29 cellular contexts compared by ENCODE assay signal in the genomic region with DNA sequence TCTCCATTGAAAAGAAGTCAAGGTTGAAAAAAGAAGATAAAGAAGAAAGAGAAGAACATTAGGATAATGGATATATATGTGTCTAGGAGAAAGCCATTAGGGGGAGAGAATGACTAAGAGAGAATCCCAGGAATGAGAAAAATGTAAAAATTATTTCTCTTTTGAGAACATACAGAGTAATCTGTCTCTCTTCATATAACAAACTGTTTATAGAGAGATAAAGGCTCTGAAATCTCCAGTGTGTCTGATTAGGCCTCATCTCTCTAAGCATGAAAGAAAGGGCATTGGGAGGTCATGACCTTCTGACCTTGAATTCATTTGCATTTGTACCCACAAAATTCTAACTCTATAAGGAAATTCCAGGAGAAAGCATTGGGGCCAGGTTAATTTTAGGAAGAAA. TPM values are rescaled to one million over a fixed set of nuclear protein-coding genes. Genes with fewer than 3 reads are reported as not detected.
DNase-seq lines count a peak whose midpoint lies in the region; TF ChIP-seq lines count a peak whose summit lies in the region.
"Had no signal": no experiment of that assay in that cellular context is flagged by ENCODE, and none has a peak within 500 bp of the region (broad histone marks: within the 10 kb centered on the region; RNA-seq: fewer than 3 reads in every experiment).

No MANE protein-coding gene starts in this region.

- H3K27ac Mint-ChIP-seq in mesothelial cell of epicardium (peak overlapping the region; percentile 93), CD14-positive monocyte (no peak overlapping the region)
- H3K27ac Mint-ChIP-seq: activated naive CD4-positive, alpha-beta T cell treated with anti-CD3 and anti-CD28 coated beads, Interleukin-2, amount 50 U/mL, for 72 hours; activated T-helper 2 cell treated with anti-CD3 and anti-CD28 coated beads, Interferon-gamma antibody, Interleukin-2, Interleukin-4, amounts not matched to agents 10 μg/mL and 5 μg/mL and 100 μg/mL, durations not matched to agents 14 hours and 24 hours and 36 hours; CD8-positive, alpha-beta memory T cell; IgD-negative memory B cell; natural killer cell; T-cell had no signal

- H3K4me3 Mint-ChIP-seq in mesothelial cell of epicardium (no peak overlapping the region), CD14-positive monocyte (no peak overlapping the region)
- H3K4me3 Mint-ChIP-seq: CD8-positive, alpha-beta memory T cell; IgD-negative memory B cell; natural killer cell; T-cell had no signal

- no peak overlapping the region for H3K4me3 ChIP-seq in ACC112 (ENCODE audit: low read depth, low read length)
- no peak overlapping the region for H3K4me3 ChIP-seq in brain microvascular endothelial cell (ENCODE audit: low read depth, low read length)
- H3K4me3 ChIP-seq: colonic mucosa, lung, mucosa of descending colon, ovary, SJCRH30 had no signal

- H3K36me3 Mint-ChIP-seq in mesothelial cell of epicardium: peaks cover 7% of the 10 kb centered on the region
- H3K36me3 Mint-ChIP-seq in CD14-positive monocyte: no peaks in the 10 kb centered on the region
- H3K36me3 Mint-ChIP-seq: CD8-positive, alpha-beta memory T cell; IgD-negative memory B cell; natural killer cell; T-cell had no signal

- intact Hi-C loops in CD14-positive monocyte (cut with micrococcal nuclease): no loop called here

- H2AFZ ChIP-seq in ACC112 (ENCODE audit: low read length, unreplicated experiment): no peak overlapping the region

- H3K36me3 ChIP-seq in ACC112 (ENCODE audit: insufficient read depth, low read length) (no peaks in the 10 kb centered on the region), brain microvascular endothelial cell (replicated peaks) (no peaks in the 10 kb centered on the region)
- H3K36me3 ChIP-seq: BE2C, colonic mucosa, ovary, SJCRH30 had no signal

- in situ Hi-C loops in brain microvascular endothelial cell (cut with HindIII; ENCODE audit: low pct_ligation_motif_present, low sequenced_read_pairs): no loop called here

- TF ChIP-seq CTCF in brain microvascular endothelial cell (IDR thresholded peaks at IDR 0.05; ENCODE audit: low read depth, low read length, missing control alignments) (no peak), mesothelial cell of epicardium (IDR thresholded peaks at IDR 0.05; ENCODE audit: unreplicated experiment) (no peak), CD14-positive monocyte (IDR thresholded peaks at IDR 0.05) (no peak)

- H3K9me3 Mint-ChIP-seq in mesothelial cell of epicardium (peaks cover 5% of the 10 kb centered on the region), CD14-positive monocyte (peaks cover 0 to 5% (median 2%) of the 10 kb centered on the region in 7 donors)

- H3K4me1 Mint-ChIP-seq in mesothelial cell of epicardium: peaks cover 62% of the 10 kb centered on the region
- H3K4me1 Mint-ChIP-seq in CD14-positive monocyte: peaks cover 2% of the 10 kb centered on the region
- H3K4me1 Mint-ChIP-seq: CD8-positive, alpha-beta memory T cell; IgD-negative memory B cell; natural killer cell; T-cell had no signal

- H3K27ac ChIP-seq in ACC112 (ENCODE audit: low read depth, low read length): peak overlapping the region; percentile 20; the same call in 1 of the 2 replicates
- H3K27ac ChIP-seq in brain microvascular endothelial cell: peak overlapping the region; percentile 66
- H3K27ac ChIP-seq: colonic mucosa, ovary, SJCRH30 had no signal

- H3K4me1 ChIP-seq in ACC112 (ENCODE audit: control insufficient read depth, insufficient read depth, low read length, unreplicated experiment): peaks cover 18% of the 10 kb centered on the region
- H3K4me1 ChIP-seq: BE2C, colonic mucosa had no signal

- H3K27me3 Mint-ChIP-seq in mesothelial cell of epicardium (ENCODE audit: low read depth): no peaks in the 10 kb centered on the region
- peaks cover 16 to 31% (median 22%) of the 10 kb centered on the region in 3 donors for H3K27me3 Mint-ChIP-seq in CD14-positive monocyte (ENCODE audit: low read depth in 3 of 3)

- DNase-seq in HCEC 1CT: peak; percentile 24
- peak; percentile 41 for DNase-seq in brain microvascular endothelial cell
- no peak for DNase-seq in mesothelial cell of epicardium (ENCODE audit: low spot score in 2 of 2, unreplicated experiment in 2 of 2)
- no peak for DNase-seq in CD14-positive monocyte (ENCODE audit: low spot score)
- DNase-seq in iPS-NIHi11 (ENCODE audit: low spot score): no peak
- DNase-seq in COLO668 (lab: John Stamatoyannopoulos, UW; ENCODE audit: unreplicated experiment): no peak
- no peak for DNase-seq in NCI-H2081 (lab: John Stamatoyannopoulos, UW)
- DNase-seq: activated CD4-positive, alpha-beta T cell treated with anti-CD3 and anti-CD28 coated beads for 48 hours; activated T-cell treated with anti-CD3 and anti-CD28 coated beads for 4 hours; anterior cingulate cortex; BE2C; CD8-positive, alpha-beta memory T cell; colonic mucosa; effector CD4-positive, alpha-beta T cell; head of caudate nucleus; mucosa of descending colon; natural killer cell; NCI-H1694 treated with DMSO at 0.1 percent for 48 hours; NCI-H510A; ovary; SJCRH30; stimulated activated CD4-positive, alpha-beta T cell treated with anti-CD3 and anti-CD28 coated beads, Interleukin-2, amount 100 ng/mL, for 24 hours; stimulated activated naive CD8-positive, alpha-beta T cell treated with anti-CD3 and anti-CD28 coated beads, Interleukin-15, Interleukin-2, amounts not matched to agents 100 U/mL and 50 U/mL, for 24 hours; T-cell had no signal

- H3K79me2 ChIP-seq in ACC112 (ENCODE audit: control insufficient read depth, insufficient read depth, low read length, unreplicated experiment): peaks cover 3% of the 10 kb centered on the region

- no peaks in the 10 kb centered on the region for H3K27me3 ChIP-seq in ACC112 (ENCODE audit: insufficient read depth, low read length)
- H3K27me3 ChIP-seq in brain microvascular endothelial cell (replicated peaks): no peaks in the 10 kb centered on the region
- H3K27me3 ChIP-seq: BE2C, colonic mucosa, ovary, SJCRH30 had no signal

RNA-seq across cellular contexts. Expression of gene MPDZ, which starts 3.5 kb away (rescaled TPM):
- total RNA-seq in mesothelial cell of epicardium: 183 to 190 TPM (median 187 TPM) in 3 replicates
- polyA plus RNA-seq in CD14-positive monocyte: not detected
- total RNA-seq: activated naive CD4-positive, alpha-beta T cell treated with anti-CD3 and anti-CD28 coated beads, Interleukin-2, amount 50 U/mL, for 72 hours; activated T-helper 2 cell treated with anti-CD3 and anti-CD28 coated beads, Interferon-gamma antibody, Interleukin-2, Interleukin-4, amounts not matched to agents 10 μg/mL and 5 μg/mL and 100 μg/mL, durations not matched to agents 14 hours and 24 hours and 36 hours; CD8-positive, alpha-beta memory T cell; natural killer cell had no signal
- polyA plus RNA-seq: CD8-positive, alpha-beta memory T cell; IgD-negative memory B cell had no signal

Comparison
In these comparisons a context has a peak if more than half of its experiments do, and no peak if none do; other contexts are left out.
1. DNase-seq: peak in HCEC 1CT (single experiment) and brain microvascular endothelial cell (single experiment); none in mesothelial cell of epicardium (0 of 2), CD14-positive monocyte (single experiment), iPS-NIHi11 (single experiment), COLO668 (single experiment) and NCI-H2081 (0 of 2).